In genomic region chr5:79330071-79330470, GRCh38 we compare ENCODE assay signal across 14 cellular contexts.
A peak's percentile ranks its signal among the peaks of the same experiment; 100 is the strongest.
DNase-seq lines count a peak whose midpoint lies in the region; ATAC-seq and TF ChIP-seq lines count a peak whose summit lies in the region.
"Had no signal": no experiment of that assay in that cellular context is flagged by ENCODE, and none has a peak within 500 bp of the region (broad histone marks: within the 10 kb centered on the region; RNA-seq: fewer than 3 reads in every experiment).

No MANE protein-coding gene starts in this region.

- no peak overlapping the region for H3K27ac ChIP-seq in GM23248
- H3K27ac ChIP-seq: SK-N-MC had no signal

- H3K4me2 ChIP-seq in GM23248 (ENCODE audit: unreplicated experiment): no peak overlapping the region

- H3K27me3 ChIP-seq in GM23248 (replicated peaks; ENCODE audit: insufficient read depth): no peaks in the 10 kb centered on the region

- no peaks in the 10 kb centered on the region for H3K9me3 ChIP-seq in GM23248 (ENCODE audit: low read depth)

- H3K4me3 ChIP-seq in GM23248 (no peak overlapping the region), fibroblast of mammary gland (ENCODE audit: control insufficient read depth, low read depth, low read length) (no peak overlapping the region)
- H3K4me3 ChIP-seq: SK-N-MC had no signal

- no peak for ATAC-seq in HG03439 (IDR thresholded peaks at IDR 0.05; ENCODE audit: unreplicated experiment)
- ATAC-seq: Right ventricle myocardium inferior had no signal

- 59 to 68% methylated on average over 5 of the region's 5 CpGs for WGBS in GM23248 (ENCODE audit: low coverage in 1 of 2, low lambda C conversion rate in 2 of 2, missing lambda C conversion rate in 2 of 2), 2 experiments

- in situ Hi-C loops in GM23248 (cut with MboI): no loop called here

- H3K36me3 ChIP-seq in GM23248 (ENCODE audit: low read depth): no peaks in the 10 kb centered on the region

- no peaks in the 10 kb centered on the region for H3K79me2 ChIP-seq in GM23248 (ENCODE audit: insufficient read depth)

- no peak overlapping the region for H3K9ac ChIP-seq in GM23248

- no peak for TF ChIP-seq CTCF in fibroblast of mammary gland (conservative IDR thresholded peaks at IDR 0.05; ENCODE audit: control insufficient read depth, insufficient read depth, low read depth, low read length)

- peak; percentile 26 for DNase-seq in GM23248
- peak; percentile 19 for DNase-seq in amniotic epithelial cell (ENCODE audit: low read depth)
- peak; percentile 38 for DNase-seq in fibroblast of mammary gland (ENCODE audit: low read depth)
- DNase-seq in renal cortical epithelial cell (ENCODE audit: low read depth): peak; percentile 11
- no peak for DNase-seq in middle frontal gyrus (ENCODE audit: extremely low spot score, low spot score)
- no peak for DNase-seq in D341Med (ENCODE audit: low spot score)
- DNase-seq: HCEC 1CT, KBM-7, NCI-H1092, NCI-H1694, NCI-H69 had no signal

- no peaks in the 10 kb centered on the region for H3K4me1 ChIP-seq in GM23248 (ENCODE audit: insufficient read depth)

- no peak overlapping the region for H2AFZ ChIP-seq in GM23248

- no peaks in the 10 kb centered on the region for H3F3A ChIP-seq in GM23248 (ENCODE audit: insufficient read depth)

- H3K9me2 ChIP-seq in GM23248 (ENCODE audit: insufficient read depth): no peaks in the 10 kb centered on the region

- no peaks in the 10 kb centered on the region for H4K20me1 ChIP-seq in GM23248 (ENCODE audit: insufficient read depth)

Comparison
In these comparisons a context has a peak if more than half of its experiments do, and no peak if none do; other contexts are left out.
1. DNase-seq: peak in GM23248 (single experiment), amniotic epithelial cell (single experiment), fibroblast of mammary gland (single experiment) and renal cortical epithelial cell (single experiment); none in middle frontal gyrus (single experiment) and D341Med (single experiment).